ENCODE assay signal across 27 cellular contexts in genomic region chr22:30140414-30140813, GRCh38.
DNase-seq lines count a peak whose midpoint lies in the region; ATAC-seq, FAIRE-seq and TF ChIP-seq lines count a peak whose summit lies in the region.
"Had no signal": no experiment of that assay in that cellular context is flagged by ENCODE, and none has a peak within 500 bp of the region (broad histone marks: within the 10 kb centered on the region; RNA-seq: fewer than 3 reads in every experiment).

No MANE protein-coding gene starts in this region.

- CTCF ChIA-PET in A549 (lab: Yijun Ruan, JAX) (interaction anchor here (0.5 kb wide), 1 partner anchor 764 kb away, joined by 3 read pairs; no protein-coding TSS in a partner anchor), HCT116 (lab: Charles Lee) (no interaction called here), K562 (lab: Yijun Ruan, JAX; ENCODE audit: low intra/inter-chr PET ratio) (no interaction called here)

- H3K4me3 Mint-ChIP-seq in activated T-helper 2 cell treated with anti-CD3 and anti-CD28 coated beads, Interferon-gamma antibody, Interleukin-2, Interleukin-4, amounts not matched to agents 10 μg/mL and 5 μg/mL and 100 μg/mL, durations not matched to agents 14 hours and 24 hours and 36 hours (ENCODE audit: low read depth), result no peak overlapping the region
- H3K4me3 Mint-ChIP-seq: CD14-positive monocyte; CD4-positive, alpha-beta memory T cell; CD4-positive, CD25-positive, alpha-beta regulatory T cell; CD8-positive, alpha-beta memory T cell had no signal

- H3K4me1 Mint-ChIP-seq in activated T-helper 2 cell treated with anti-CD3 and anti-CD28 coated beads, Interferon-gamma antibody, Interleukin-2, Interleukin-4, amounts not matched to agents 10 μg/mL and 5 μg/mL and 100 μg/mL, durations not matched to agents 14 hours and 24 hours and 36 hours (ENCODE audit: low read depth), result peaks cover 9% of the 10 kb centered on the region
- H3K4me1 Mint-ChIP-seq: CD14-positive monocyte; CD4-positive, alpha-beta memory T cell; CD4-positive, CD25-positive, alpha-beta regulatory T cell; CD8-positive, alpha-beta memory T cell had no signal

- no peak overlapping the region for H3K4me2 ChIP-seq in A549
- H3K4me2 ChIP-seq in HCT116 (ENCODE audit: low read length), result no peak overlapping the region
- no peak overlapping the region for H3K4me2 ChIP-seq in K562 (ENCODE audit: insufficient read depth, low read length)
- H3K4me2 ChIP-seq: BLaER1 had no signal

- peaks cover 40% of the 10 kb centered on the region for H3K36me3 Mint-ChIP-seq in activated T-helper 2 cell treated with anti-CD3 and anti-CD28 coated beads, Interferon-gamma antibody, Interleukin-2, Interleukin-4, amounts not matched to agents 10 μg/mL and 5 μg/mL and 100 μg/mL, durations not matched to agents 14 hours and 24 hours and 36 hours (ENCODE audit: low read depth)
- H3K36me3 Mint-ChIP-seq: CD14-positive monocyte had no signal

- POLR2A ChIA-PET in A549 (lab: Yijun Ruan, JAX), result interaction anchor here (0.6 kb wide), 1 partner anchor 19 kb away, joined by 4 read pairs; no protein-coding TSS in a partner anchor
- POLR2A ChIA-PET in HCT116 (lab: Charles Lee), result no interaction called here
- POLR2A ChIA-PET in K562 (lab: Yijun Ruan, JAX), result interaction anchor here (0.7 kb wide), 1 partner anchor 609 kb away, joined by 3 read pairs; no protein-coding TSS in a partner anchor

- peak; percentile 23 for FAIRE-seq in A204.1 (lab: Jason Lieb, UNC)
- no peak for FAIRE-seq in A549 (lab: Jason Lieb, UNC)
- FAIRE-seq in K562 (lab: Jason Lieb, UNC), result no peak
- FAIRE-seq: GM12891, GM19239 had no signal

- peaks cover 7% of the 10 kb centered on the region; the same call in 1 of the 3 replicates for H3K9me3 ChIP-seq in A549
- H3K9me3 ChIP-seq in HCT116 (ENCODE audit: control insufficient read depth in 1 of 2, insufficient read depth in 1 of 2, low read depth in 1 of 2, low read length in 2 of 2), result no peaks in the 10 kb centered on the region; a peak in 1 of 4 replicates
- no peaks in the 10 kb centered on the region for H3K9me3 ChIP-seq in K562 (replicated peaks; ENCODE audit: control insufficient read depth, insufficient read depth, low read depth, low read length)
- H3K9me3 ChIP-seq in gastroesophageal sphincter, result peaks cover 0 to 21% (median 0%) of the 10 kb centered on the region in 3 donors
- H3K9me3 ChIP-seq: BE2C had no signal

- RAD21 ChIA-PET in HCT116 (lab: Charles Lee; ENCODE audit: low non-redundant PET in 1 of 2, low total read pairs in 2 of 2, uncharacterized antibody in 2 of 2, unreplicated experiment in 2 of 2), result no interaction called here

- H3K9me1 ChIP-seq in K562 (ENCODE audit: control insufficient read depth, insufficient read depth, low read length), result no peaks in the 10 kb centered on the region

- peaks cover 32% of the 10 kb centered on the region for H3K9me3 Mint-ChIP-seq in activated T-helper 2 cell treated with anti-CD3 and anti-CD28 coated beads, Interferon-gamma antibody, Interleukin-2, Interleukin-4, amounts not matched to agents 10 μg/mL and 5 μg/mL and 100 μg/mL, durations not matched to agents 14 hours and 24 hours and 36 hours

- H3K4me3 ChIP-seq in A549, result no peak overlapping the region
- no peak overlapping the region for H3K4me3 ChIP-seq in HCT116 (replicated peaks in 1 of 2; ENCODE audit: low read depth in 1 of 2, low read length in 2 of 2)
- no peak overlapping the region for H3K4me3 ChIP-seq in K562
- no peak overlapping the region for H3K4me3 ChIP-seq in gastroesophageal sphincter
- H3K4me3 ChIP-seq: BLaER1 had no signal

- no peak overlapping the region for H3K27ac ChIP-seq in A549
- H3K27ac ChIP-seq in HCT116 (ENCODE audit: low read depth, low read length), result no peak overlapping the region
- no peak overlapping the region for H3K27ac ChIP-seq in K562 (ENCODE audit: extremely low read depth, low read depth, low read length)
- no peak overlapping the region for H3K27ac ChIP-seq in gastroesophageal sphincter
- H3K27ac ChIP-seq: BLaER1 had no signal

- TF ChIP-seq POLR2A in A549 (IDR thresholded peaks at IDR 0.05; ENCODE audit: low read length), result no peak
- TF ChIP-seq POLR2A in HCT116 (IDR thresholded peaks at IDR 0.05; ENCODE audit: borderline replicate concordance, extremely low read depth, insufficient read depth, insufficient read length), result no peak
- no peak for TF ChIP-seq POLR2A in K562 (conservative IDR thresholded peaks at IDR 0.05)
- no peak for TF ChIP-seq POLR2A in gastroesophageal sphincter (IDR thresholded peaks at IDR 0.05)

- no peaks in the 10 kb centered on the region for H3K9me2 ChIP-seq in HCT116 (ENCODE audit: insufficient read depth)

- DNase-seq in A549 (ENCODE audit: low read depth in 1 of 2, low spot score in 1 of 2) (no peak), HCT116 (ENCODE audit: low read depth, low spot score) (no peak), K562 (ENCODE audit: extremely low read depth in 1 of 4, low spot score in 3 of 4) (no peak), HCEC 1CT (no peak)
- no peak for DNase-seq in activated T-helper 2 cell treated with anti-CD3 and anti-CD28 coated beads, Interferon-gamma antibody, Interleukin-2, Interleukin-4, amounts not matched to agents 10 μg/mL and 5 μg/mL and 100 μg/mL, durations not matched to agents 14 hours and 24 hours and 36 hours (ENCODE audit: low spot score)
- DNase-seq: 8988T; ACHN; BE2C; C1 segment of cervical spinal cord; CD4-positive, alpha-beta memory T cell; CD4-positive, CD25-positive, alpha-beta regulatory T cell; CD8-positive, alpha-beta memory T cell; COR-L47; DMS 273 treated with DMSO at 0.1 percent for 48 hours; DMS153; DMS53; DMS79; DND-41; EL; GF-D8 had no signal

- H3K4me1 ChIP-seq in A549 (no peaks in the 10 kb centered on the region), HCT116 (ENCODE audit: control insufficient read depth in 1 of 2, insufficient read depth in 2 of 2, low read length in 2 of 2) (no peaks in the 10 kb centered on the region), K562 (replicated peaks in 1 of 2; ENCODE audit: control insufficient read depth in 2 of 2, insufficient read depth in 2 of 2, low read length in 2 of 2) (peaks cover 0 to 4% of the 10 kb centered on the region in 2 experiments; a peak in 2 of 5 replicates), gastroesophageal sphincter (no peaks in the 10 kb centered on the region)
- H3K4me1 ChIP-seq: BE2C, BLaER1 had no signal

- in situ Hi-C loops in K562 (cut with MboI), result no loop called here

- TF ChIP-seq RAD21 in A549 (conservative IDR thresholded peaks at IDR 0.05 in 1 of 2, IDR thresholded peaks at IDR 0.05 in 1 of 2) (no peak), HCT116 (IDR thresholded peaks at IDR 0.05; ENCODE audit: low read depth) (no peak), K562 (CRISPR knock-in tag; conservative IDR thresholded peaks at IDR 0.05 in 1 of 2, IDR thresholded peaks at IDR 0.05 in 1 of 2) (no peak)

- no peaks in the 10 kb centered on the region for H3K27me3 ChIP-seq in HCT116 (ENCODE audit: insufficient read depth, low read length)
- H3K27me3 ChIP-seq in K562 (ENCODE audit: control insufficient read depth in 2 of 2, insufficient read depth in 2 of 2, low read length in 2 of 2), result 0 out of 5 replicates have a peak, but pooled peaks cover 0 to 2% of the 10 kb centered on the region in 2 experiments
- H3K27me3 ChIP-seq in gastroesophageal sphincter, result peaks cover 15% of the 10 kb centered on the region
- H3K27me3 ChIP-seq: BLaER1 had no signal

- intact Hi-C loops in HCT116 (cut with micrococcal nuclease), result no loop called here
- intact Hi-C loops in K562 (cut with micrococcal nuclease), result no loop called here
- intact Hi-C loops in activated T-helper 2 cell treated with anti-CD3 and anti-CD28 coated beads, Interferon-gamma antibody, Interleukin-2, Interleukin-4, amounts not matched to agents 10 μg/mL and 5 μg/mL and 100 μg/mL, durations not matched to agents 14 hours and 24 hours and 36 hours (cut with micrococcal nuclease), result no loop called here

- no peaks in the 10 kb centered on the region for H4K20me1 ChIP-seq in HCT116 (ENCODE audit: insufficient read depth)
- H4K20me1 ChIP-seq in K562 (replicated peaks; ENCODE audit: control insufficient read depth, insufficient read depth, low read length), result no peaks in the 10 kb centered on the region
- H4K20me1 ChIP-seq: BLaER1 had no signal

- ATAC-seq in A549, result no peak
- ATAC-seq in HCT116, result no peak
- no peak for ATAC-seq in K562
- no peak for ATAC-seq in gastroesophageal sphincter
- no peak for ATAC-seq in esophagus mucosa

- no TSS peak for BruUV-seq in HCT116 (replicated peaks; lab: Mats Ljungman, UMichigan)
- no TSS peak for BruUV-seq in K562 (replicated peaks; lab: Mats Ljungman, UMichigan)

- H3K27ac Mint-ChIP-seq in activated T-helper 2 cell treated with anti-CD3 and anti-CD28 coated beads, Interferon-gamma antibody, Interleukin-2, Interleukin-4, amounts not matched to agents 10 μg/mL and 5 μg/mL and 100 μg/mL, durations not matched to agents 14 hours and 24 hours and 36 hours, result no peak overlapping the region
- H3K27ac Mint-ChIP-seq: CD14-positive monocyte; CD4-positive, alpha-beta memory T cell; CD4-positive, CD25-positive, alpha-beta regulatory T cell; CD8-positive, alpha-beta memory T cell had no signal

- H3K36me3 ChIP-seq in HCT116 (ENCODE audit: control insufficient read depth in 1 of 2, insufficient read depth in 2 of 2, low read length in 2 of 2), result no peaks in the 10 kb centered on the region
- no peaks in the 10 kb centered on the region for H3K36me3 ChIP-seq in K562 (ENCODE audit: control insufficient read depth, insufficient read depth, low read length)
- no peaks in the 10 kb centered on the region for H3K36me3 ChIP-seq in gastroesophageal sphincter
- H3K36me3 ChIP-seq: BE2C, BLaER1 had no signal

- H3K79me2 ChIP-seq in HCT116 (ENCODE audit: insufficient read depth, low read length) (no peaks in the 10 kb centered on the region), K562 (ENCODE audit: control insufficient read depth, insufficient read depth, low read length) (no peaks in the 10 kb centered on the region)

- TF ChIP-seq EP300 in A549 (IDR thresholded peaks at IDR 0.05) (no peak), K562 (IDR thresholded peaks at IDR 0.05; ENCODE audit: low read length) (no peak), gastroesophageal sphincter (IDR thresholded peaks at IDR 0.05) (no peak)

- peak overlapping the region; percentile 76 for H2AFZ ChIP-seq in HCT116 (ENCODE audit: low read depth, low read length, poor library complexity, severe bottlenecking)
- no peak overlapping the region for H2AFZ ChIP-seq in K562 (ENCODE audit: low read depth, low read length)

- TF ChIP-seq CTCF in A549 (IDR thresholded peaks at IDR 0.05), result no peak
- TF ChIP-seq CTCF in HCT116 (IDR thresholded peaks at IDR 0.05 in 2 of 3, conservative IDR thresholded peaks at IDR 0.05 in 1 of 3; ENCODE audit: borderline replicate concordance in 1 of 3, insufficient read depth in 1 of 3, low read depth in 2 of 3, low read length in 2 of 3), result no peak
- no peak for TF ChIP-seq CTCF in K562 (IDR thresholded peaks at IDR 0.05 in 2 of 3, conservative IDR thresholded peaks at IDR 0.05 in 1 of 3; ENCODE audit: insufficient read depth in 2 of 3, low read depth in 1 of 3, low read length in 3 of 3)
- no peak for TF ChIP-seq CTCF in gastroesophageal sphincter (IDR thresholded peaks at IDR 0.05)

- H3K27me3 Mint-ChIP-seq in activated T-helper 2 cell treated with anti-CD3 and anti-CD28 coated beads, Interferon-gamma antibody, Interleukin-2, Interleukin-4, amounts not matched to agents 10 μg/mL and 5 μg/mL and 100 μg/mL, durations not matched to agents 14 hours and 24 hours and 36 hours (ENCODE audit: low read depth), result no peaks in the 10 kb centered on the region
- H3K27me3 Mint-ChIP-seq: CD4-positive, alpha-beta memory T cell had no signal

- H3K9ac ChIP-seq in HCT116 (ENCODE audit: low read length) (no peak overlapping the region), K562 (ENCODE audit: insufficient read depth in 1 of 2, low read depth in 2 of 2, low read length in 2 of 2) (no peak overlapping the region)
- H3K9ac ChIP-seq: BLaER1 had no signal
